ENCODE assay signal across 8 cellular contexts in genomic region chr9:128551652-128552152, GRCh38. TPM values are rescaled to one million over a fixed set of nuclear protein-coding genes. Genes with fewer than 3 reads are reported as not detected.
A peak's percentile ranks its signal among the peaks of the same experiment; 100 is the strongest.
DNase-seq lines count a peak whose midpoint lies in the region; ATAC-seq and TF ChIP-seq lines count a peak whose summit lies in the region.

No MANE protein-coding gene starts in this region.

- H3K27me3 ChIP-seq in BE2C (no peaks in the 10 kb centered on the region), brain microvascular endothelial cell (replicated peaks) (no peaks in the 10 kb centered on the region)

- peak overlapping the region; percentile 78 for H3K27ac ChIP-seq in brain microvascular endothelial cell
- H3K27ac ChIP-seq in mesodermal cell (ENCODE audit: low read depth, low read length, severe bottlenecking) = peak overlapping the region; percentile 72

- DNase-seq in BE2C (no peak), brain microvascular endothelial cell (no peak), mesenteric fat pad (ENCODE audit: low spot score) (no peak), DMS153 (lab: John Stamatoyannopoulos, UW) (no peak), HK-2 (ENCODE audit: unreplicated experiment) (no peak), left colon (no peak)

- H3K4me3 ChIP-seq in BE2C (ENCODE audit: low read depth, low read length) = peak overlapping the region; percentile 75
- H3K4me3 ChIP-seq in brain microvascular endothelial cell (ENCODE audit: low read depth, low read length) = peak overlapping the region; percentile 67
- peak overlapping the region; percentile 79 for H3K4me3 ChIP-seq in mesodermal cell (ENCODE audit: extremely low read depth, insufficient read depth, low read length, poor library complexity, severe bottlenecking)

- H3K36me3 ChIP-seq in BE2C = no peaks in the 10 kb centered on the region
- no peaks in the 10 kb centered on the region for H3K36me3 ChIP-seq in brain microvascular endothelial cell (replicated peaks)
- no peaks in the 10 kb centered on the region for H3K36me3 ChIP-seq in mesodermal cell (ENCODE audit: control insufficient read depth, insufficient read depth, low read length)

- intact Hi-C loops in left colon (cut with DNase I, micrococcal nuclease) = no loop called here

- H3K4me1 ChIP-seq in BE2C (peaks cover 8% of the 10 kb centered on the region), mesodermal cell (ENCODE audit: control insufficient read depth, insufficient read depth, low read length, poor library complexity, severe bottlenecking) (peaks cover 45% of the 10 kb centered on the region)

- in situ Hi-C loops in brain microvascular endothelial cell (cut with HindIII; ENCODE audit: low pct_ligation_motif_present, low sequenced_read_pairs) = no loop called here

- ATAC-seq in HG03469 (IDR thresholded peaks at IDR 0.05; ENCODE audit: unreplicated experiment) (peak; percentile 19), left colon (no peak)

- 4 to 6% methylated on average over 16 to 18 of the region's 22 CpGs for WGBS in mesodermal cell (ENCODE audit: insufficient coverage in 2 of 2), 2 experiments

- TF ChIP-seq CTCF in BE2C (IDR thresholded peaks at IDR 0.05; ENCODE audit: low read depth, low read length) (no peak), brain microvascular endothelial cell (IDR thresholded peaks at IDR 0.05; ENCODE audit: low read depth, low read length, missing control alignments) (no peak)

- H3K9me3 ChIP-seq in BE2C = no peaks in the 10 kb centered on the region
- no peaks in the 10 kb centered on the region for H3K9me3 ChIP-seq in mesodermal cell (ENCODE audit: control insufficient read depth, low read length)

RNA-seq across cellular contexts. Expression of gene SPTAN1, which starts 0.7 kb away (rescaled TPM):
- polyA plus RNA-seq in BE2C (2012; ENCODE audit: insufficient read depth, insufficient read length, low read depth) = 282 TPM
- 165 TPM for polyA plus RNA-seq in mesodermal cell (2013, experiment 1 of 2)
- 138 TPM for polyA plus RNA-seq in mesodermal cell (2013, experiment 2 of 2)
- total RNA-seq in mesenteric fat pad (361 TPM), left colon (100 to 1,000 TPM; 248 to 277 TPM)

RNA-seq across cellular contexts. Expression of gene GLE1, which starts 47.2 kb away (rescaled TPM):
- 3.3 TPM for polyA plus RNA-seq in BE2C (2012; ENCODE audit: insufficient read depth, insufficient read length, low read depth)
- 14.9 TPM for polyA plus RNA-seq in mesodermal cell (2013, experiment 1 of 2)
- 16.2 TPM for polyA plus RNA-seq in mesodermal cell (2013, experiment 2 of 2)
- total RNA-seq in mesenteric fat pad = 19.0 TPM
- total RNA-seq in left colon = 10 to 100 TPM; 26.6 to 34.5 TPM
